Comparison of ENCODE assay signal across 1 cellular context in the genomic region with DNA sequence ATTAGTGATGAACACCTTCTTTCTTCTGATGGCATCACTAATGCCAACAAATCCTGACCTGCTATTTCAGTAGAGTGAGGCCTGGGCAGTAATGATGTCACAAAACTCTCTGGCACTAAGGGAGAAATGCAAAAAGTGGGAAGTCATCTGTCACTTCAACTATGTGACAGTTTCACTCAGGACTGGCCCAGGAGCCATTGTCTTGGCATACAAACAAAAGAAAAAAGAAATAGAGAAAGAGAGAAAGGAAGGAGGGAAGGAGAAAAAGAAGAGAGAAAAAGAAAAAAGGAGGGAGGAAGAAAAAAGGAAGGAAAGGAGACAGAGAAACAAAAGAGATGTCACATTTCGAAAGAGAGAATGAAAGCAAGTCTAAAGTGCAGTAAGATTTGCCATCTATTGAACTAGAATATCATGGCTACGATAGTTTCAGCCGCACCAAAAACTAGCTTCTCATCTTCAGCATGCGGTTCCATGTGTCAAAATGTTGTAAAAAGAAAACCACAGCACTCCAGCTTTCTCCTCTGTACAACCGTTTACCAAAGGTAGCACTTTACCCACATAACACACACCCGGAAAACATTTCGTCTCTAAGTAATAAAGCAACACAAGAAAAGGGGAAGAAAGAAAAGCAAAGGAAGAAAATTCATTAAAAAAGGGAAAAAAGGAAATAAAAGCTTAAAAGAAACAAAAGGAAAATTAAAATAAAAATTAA.
TF ChIP-seq lines count a peak whose summit lies in the region.

No MANE protein-coding gene starts in this region.

TF ChIP-seq in GM12878, 131 proteins besides CTCF, POLR2A, EP300 and RAD21 (continued from another document and continues in another):
- TF ChIP-seq, protein P1, sequence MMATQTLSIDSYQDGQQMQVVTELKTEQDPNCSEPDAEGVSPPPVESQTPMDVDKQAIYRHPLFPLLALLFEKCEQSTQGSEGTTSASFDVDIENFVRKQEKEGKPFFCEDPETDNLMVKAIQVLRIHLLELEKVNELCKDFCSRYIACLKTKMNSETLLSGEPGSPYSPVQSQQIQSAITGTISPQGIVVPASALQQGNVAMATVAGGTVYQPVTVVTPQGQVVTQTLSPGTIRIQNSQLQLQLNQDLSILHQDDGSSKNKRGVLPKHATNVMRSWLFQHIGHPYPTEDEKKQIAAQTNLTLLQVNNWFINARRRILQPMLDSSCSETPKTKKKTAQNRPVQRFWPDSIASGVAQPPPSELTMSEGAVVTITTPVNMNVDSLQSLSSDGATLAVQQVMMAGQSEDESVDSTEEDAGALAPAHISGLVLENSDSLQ (IDR thresholded peaks at IDR 0.05) = peak; percentile 65
- TF ChIP-seq SPI1 (IDR thresholded peaks at IDR 0.05; ENCODE audit: borderline replicate concordance, insufficient read depth, low read depth, low read length) (no peak), RB1 (IDR thresholded peaks at IDR 0.05; ENCODE audit: borderline replicate concordance) (no peak), BRCA1 (IDR thresholded peaks at IDR 0.05; ENCODE audit: low read depth, low read length) (no peak), SREBF2 (IDR thresholded peaks at IDR 0.05; ENCODE audit: low read length) (no peak), MYC (IDR thresholded peaks at IDR 0.05; ENCODE audit: insufficient read depth, insufficient read length, insufficient replicate concordance, low read length, severe bottlenecking) (no peak), BMI1 (IDR thresholded peaks at IDR 0.05; ENCODE audit: borderline replicate concordance) (peak; percentile 84), CREM (IDR thresholded peaks at IDR 0.05; ENCODE audit: low read depth) (peak; percentile 34; the same call in 1 of the 2 replicates), NFYA (IDR thresholded peaks at IDR 0.05; ENCODE audit: borderline replicate concordance, low read depth, low read length) (no peak), JUNB (IDR thresholded peaks at IDR 0.05) (peak; percentile 36; the same call in 1 of the 2 replicates), MLLT1 (IDR thresholded peaks at IDR 0.05) (peak; percentile 93), PML (IDR thresholded peaks at IDR 0.05; ENCODE audit: low read length) (no peak), ESRRA (IDR thresholded peaks at IDR 0.05; ENCODE audit: low read length) (no peak), RCOR1 (conservative IDR thresholded peaks at IDR 0.05; ENCODE audit: low read depth, low read length) (no peak), CREB1 (IDR thresholded peaks at IDR 0.05; ENCODE audit: low read depth) (no peak), RUNX3 (IDR thresholded peaks at IDR 0.05; ENCODE audit: low read length) (peak; percentile 95), NR2C1 (IDR thresholded peaks at IDR 0.05) (no peak), GATAD2B (conservative IDR thresholded peaks at IDR 0.05; ENCODE audit: low read depth) (0 out of 2 replicates have a peak, but pooled peaks have one; percentile 58), ZNF217 (IDR thresholded peaks at IDR 0.05) (no peak; the same call in 1 of the 2 replicates), EGR1 (IDR thresholded peaks at IDR 0.05; ENCODE audit: borderline replicate concordance in 1 of 2, low read depth in 2 of 2, low read length in 2 of 2) (no peak), GABPA (IDR thresholded peaks at IDR 0.05; ENCODE audit: low read depth) (no peak), RBBP5 (conservative IDR thresholded peaks at IDR 0.05) (no peak), NKRF (conservative IDR thresholded peaks at IDR 0.05) (no peak), SMAD1 (IDR thresholded peaks at IDR 0.05; ENCODE audit: low read depth, partially characterized antibody) (peak; percentile 64), IKZF1 (conservative IDR thresholded peaks at IDR 0.05) (peak; percentile 93), CHD2 (IDR thresholded peaks at IDR 0.05; ENCODE audit: borderline replicate concordance, low read depth, low read length) (peak; percentile 57; the same call in 1 of the 2 replicates), SUZ12 (IDR thresholded peaks at IDR 0.05; ENCODE audit: unreplicated experiment) (no peak), BHLHE40 (IDR thresholded peaks at IDR 0.05; ENCODE audit: borderline replicate concordance in 1 of 2, low read depth in 2 of 2, low read length in 1 of 2) (peak in 1 of 2 experiments; percentile 67; a peak in 1 of 4 replicates), BCL3 (IDR thresholded peaks at IDR 0.05; ENCODE audit: borderline replicate concordance, insufficient read depth, low read depth, low read length, poor library complexity, severe bottlenecking) (no peak), SIX5 (IDR thresholded peaks at IDR 0.05; ENCODE audit: low read depth, low read length, severe bottlenecking) (no peak)
- TF ChIP-seq, protein P2, sequence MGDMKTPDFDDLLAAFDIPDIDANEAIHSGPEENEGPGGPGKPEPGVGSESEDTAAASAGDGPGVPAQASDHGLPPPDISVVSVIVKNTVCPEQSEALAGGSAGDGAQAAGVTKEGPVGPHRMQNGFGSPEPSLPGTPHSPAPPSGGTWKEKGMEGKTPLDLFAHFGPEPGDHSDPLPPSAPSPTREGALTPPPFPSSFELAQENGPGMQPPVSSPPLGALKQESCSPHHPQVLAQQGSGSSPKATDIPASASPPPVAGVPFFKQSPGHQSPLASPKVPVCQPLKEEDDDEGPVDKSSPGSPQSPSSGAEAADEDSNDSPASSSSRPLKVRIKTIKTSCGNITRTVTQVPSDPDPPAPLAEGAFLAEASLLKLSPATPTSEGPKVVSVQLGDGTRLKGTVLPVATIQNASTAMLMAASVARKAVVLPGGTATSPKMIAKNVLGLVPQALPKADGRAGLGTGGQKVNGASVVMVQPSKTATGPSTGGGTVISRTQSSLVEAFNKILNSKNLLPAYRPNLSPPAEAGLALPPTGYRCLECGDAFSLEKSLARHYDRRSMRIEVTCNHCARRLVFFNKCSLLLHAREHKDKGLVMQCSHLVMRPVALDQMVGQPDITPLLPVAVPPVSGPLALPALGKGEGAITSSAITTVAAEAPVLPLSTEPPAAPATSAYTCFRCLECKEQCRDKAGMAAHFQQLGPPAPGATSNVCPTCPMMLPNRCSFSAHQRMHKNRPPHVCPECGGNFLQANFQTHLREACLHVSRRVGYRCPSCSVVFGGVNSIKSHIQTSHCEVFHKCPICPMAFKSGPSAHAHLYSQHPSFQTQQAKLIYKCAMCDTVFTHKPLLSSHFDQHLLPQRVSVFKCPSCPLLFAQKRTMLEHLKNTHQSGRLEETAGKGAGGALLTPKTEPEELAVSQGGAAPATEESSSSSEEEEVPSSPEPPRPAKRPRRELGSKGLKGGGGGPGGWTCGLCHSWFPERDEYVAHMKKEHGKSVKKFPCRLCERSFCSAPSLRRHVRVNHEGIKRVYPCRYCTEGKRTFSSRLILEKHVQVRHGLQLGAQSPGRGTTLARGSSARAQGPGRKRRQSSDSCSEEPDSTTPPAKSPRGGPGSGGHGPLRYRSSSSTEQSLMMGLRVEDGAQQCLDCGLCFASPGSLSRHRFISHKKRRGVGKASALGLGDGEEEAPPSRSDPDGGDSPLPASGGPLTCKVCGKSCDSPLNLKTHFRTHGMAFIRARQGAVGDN (IDR thresholded peaks at IDR 0.05) = peak; percentile 37
- TF ChIP-seq, protein P3, sequence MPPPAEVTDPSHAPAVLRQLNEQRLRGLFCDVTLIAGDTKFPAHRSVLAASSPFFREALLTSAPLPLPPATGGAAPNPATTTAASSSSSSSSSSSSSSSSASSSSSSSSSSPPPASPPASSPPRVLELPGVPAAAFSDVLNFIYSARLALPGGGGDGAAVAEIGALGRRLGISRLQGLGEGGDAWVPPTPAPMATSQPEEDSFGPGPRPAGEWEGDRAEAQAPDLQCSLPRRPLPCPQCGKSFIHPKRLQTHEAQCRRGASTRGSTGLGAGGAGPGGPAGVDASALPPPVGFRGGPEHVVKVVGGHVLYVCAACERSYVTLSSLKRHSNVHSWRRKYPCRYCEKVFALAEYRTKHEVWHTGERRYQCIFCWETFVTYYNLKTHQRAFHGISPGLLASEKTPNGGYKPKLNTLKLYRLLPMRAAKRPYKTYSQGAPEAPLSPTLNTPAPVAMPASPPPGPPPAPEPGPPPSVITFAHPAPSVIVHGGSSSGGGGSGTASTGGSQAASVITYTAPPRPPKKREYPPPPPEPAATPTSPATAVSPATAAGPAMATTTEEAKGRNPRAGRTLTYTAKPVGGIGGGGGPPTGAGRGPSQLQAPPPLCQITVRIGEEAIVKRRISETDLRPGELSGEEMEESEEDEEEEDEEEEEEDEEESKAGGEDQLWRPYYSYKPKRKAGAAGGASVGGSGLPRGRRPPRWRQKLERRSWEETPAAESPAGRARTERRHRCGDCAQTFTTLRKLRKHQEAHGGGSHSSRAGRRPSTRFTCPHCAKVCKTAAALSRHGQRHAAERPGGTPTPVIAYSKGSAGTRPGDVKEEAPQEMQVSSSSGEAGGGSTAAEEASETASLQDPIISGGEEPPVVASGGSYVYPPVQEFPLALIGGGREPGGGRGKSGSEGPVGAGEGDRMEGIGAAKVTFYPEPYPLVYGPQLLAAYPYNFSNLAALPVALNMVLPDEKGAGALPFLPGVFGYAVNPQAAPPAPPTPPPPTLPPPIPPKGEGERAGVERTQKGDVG (CRISPR knock-in tag; IDR thresholded peaks at IDR 0.05) = no peak
- TF ChIP-seq, protein P4, sequence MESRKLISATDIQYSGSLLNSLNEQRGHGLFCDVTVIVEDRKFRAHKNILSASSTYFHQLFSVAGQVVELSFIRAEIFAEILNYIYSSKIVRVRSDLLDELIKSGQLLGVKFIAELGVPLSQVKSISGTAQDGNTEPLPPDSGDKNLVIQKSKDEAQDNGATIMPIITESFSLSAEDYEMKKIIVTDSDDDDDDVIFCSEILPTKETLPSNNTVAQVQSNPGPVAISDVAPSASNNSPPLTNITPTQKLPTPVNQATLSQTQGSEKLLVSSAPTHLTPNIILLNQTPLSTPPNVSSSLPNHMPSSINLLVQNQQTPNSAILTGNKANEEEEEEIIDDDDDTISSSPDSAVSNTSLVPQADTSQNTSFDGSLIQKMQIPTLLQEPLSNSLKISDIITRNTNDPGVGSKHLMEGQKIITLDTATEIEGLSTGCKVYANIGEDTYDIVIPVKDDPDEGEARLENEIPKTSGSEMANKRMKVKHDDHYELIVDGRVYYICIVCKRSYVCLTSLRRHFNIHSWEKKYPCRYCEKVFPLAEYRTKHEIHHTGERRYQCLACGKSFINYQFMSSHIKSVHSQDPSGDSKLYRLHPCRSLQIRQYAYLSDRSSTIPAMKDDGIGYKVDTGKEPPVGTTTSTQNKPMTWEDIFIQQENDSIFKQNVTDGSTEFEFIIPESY (IDR thresholded peaks at IDR 0.05) = no peak
- TF ChIP-seq, protein P5, sequence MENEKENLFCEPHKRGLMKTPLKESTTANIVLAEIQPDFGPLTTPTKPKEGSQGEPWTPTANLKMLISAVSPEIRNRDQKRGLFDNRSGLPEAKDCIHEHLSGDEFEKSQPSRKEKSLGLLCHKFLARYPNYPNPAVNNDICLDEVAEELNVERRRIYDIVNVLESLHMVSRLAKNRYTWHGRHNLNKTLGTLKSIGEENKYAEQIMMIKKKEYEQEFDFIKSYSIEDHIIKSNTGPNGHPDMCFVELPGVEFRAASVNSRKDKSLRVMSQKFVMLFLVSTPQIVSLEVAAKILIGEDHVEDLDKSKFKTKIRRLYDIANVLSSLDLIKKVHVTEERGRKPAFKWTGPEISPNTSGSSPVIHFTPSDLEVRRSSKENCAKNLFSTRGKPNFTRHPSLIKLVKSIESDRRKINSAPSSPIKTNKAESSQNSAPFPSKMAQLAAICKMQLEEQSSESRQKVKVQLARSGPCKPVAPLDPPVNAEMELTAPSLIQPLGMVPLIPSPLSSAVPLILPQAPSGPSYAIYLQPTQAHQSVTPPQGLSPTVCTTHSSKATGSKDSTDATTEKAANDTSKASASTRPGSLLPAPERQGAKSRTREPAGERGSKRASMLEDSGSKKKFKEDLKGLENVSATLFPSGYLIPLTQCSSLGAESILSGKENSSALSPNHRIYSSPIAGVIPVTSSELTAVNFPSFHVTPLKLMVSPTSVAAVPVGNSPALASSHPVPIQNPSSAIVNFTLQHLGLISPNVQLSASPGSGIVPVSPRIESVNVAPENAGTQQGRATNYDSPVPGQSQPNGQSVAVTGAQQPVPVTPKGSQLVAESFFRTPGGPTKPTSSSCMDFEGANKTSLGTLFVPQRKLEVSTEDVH (IDR thresholded peaks at IDR 0.05; ENCODE audit: low read depth, partially characterized antibody) = no peak
- TF ChIP-seq, protein P6, sequence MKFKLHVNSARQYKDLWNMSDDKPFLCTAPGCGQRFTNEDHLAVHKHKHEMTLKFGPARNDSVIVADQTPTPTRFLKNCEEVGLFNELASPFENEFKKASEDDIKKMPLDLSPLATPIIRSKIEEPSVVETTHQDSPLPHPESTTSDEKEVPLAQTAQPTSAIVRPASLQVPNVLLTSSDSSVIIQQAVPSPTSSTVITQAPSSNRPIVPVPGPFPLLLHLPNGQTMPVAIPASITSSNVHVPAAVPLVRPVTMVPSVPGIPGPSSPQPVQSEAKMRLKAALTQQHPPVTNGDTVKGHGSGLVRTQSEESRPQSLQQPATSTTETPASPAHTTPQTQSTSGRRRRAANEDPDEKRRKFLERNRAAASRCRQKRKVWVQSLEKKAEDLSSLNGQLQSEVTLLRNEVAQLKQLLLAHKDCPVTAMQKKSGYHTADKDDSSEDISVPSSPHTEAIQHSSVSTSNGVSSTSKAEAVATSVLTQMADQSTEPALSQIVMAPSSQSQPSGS (IDR thresholded peaks at IDR 0.05; ENCODE audit: low read length) = no peak; the same call in 1 of the 2 replicates
